ENCODE assay signal across 8 cellular contexts in genomic region chr17:40076101-40076498, GRCh38. TPM values are rescaled to one million over a fixed set of nuclear protein-coding genes. Genes with fewer than 3 reads are reported as not detected.
DNase-seq lines count a peak whose midpoint lies in the region; ATAC-seq and TF ChIP-seq lines count a peak whose summit lies in the region.
"Had no signal": no experiment of that assay in that cellular context is flagged by ENCODE, and none has a peak within 500 bp of the region (broad histone marks: within the 10 kb centered on the region; RNA-seq: fewer than 3 reads in every experiment).

No MANE protein-coding gene starts in this region.

- H3K9me3 Mint-ChIP-seq in nephron progenitor cell = no peaks in the 10 kb centered on the region
- H3K9me3 Mint-ChIP-seq: activated T-cell treated with anti-CD3 and anti-CD28 coated beads, Interleukin-2, amount 50 U/mL, for 72 hours had no signal

- no peaks in the 10 kb centered on the region for H3K9me3 ChIP-seq in hepatocyte (ENCODE audit: low read depth)
- no peaks in the 10 kb centered on the region for H3K9me3 ChIP-seq in thyroid gland

- H4K20me1 ChIP-seq in hepatocyte (ENCODE audit: insufficient read depth, poor library complexity, severe bottlenecking) = peaks cover 3% of the 10 kb centered on the region

- no peak for DNase-seq in hepatocyte (ENCODE audit: low spot score)
- no peak for DNase-seq in thyroid gland
- DNase-seq in SK-N-DZ (ENCODE audit: low spot score) = no peak
- DNase-seq in nephron progenitor cell = no peak
- DNase-seq: T1000 had no signal

- peaks cover 30% of the 10 kb centered on the region for H3K4me1 Mint-ChIP-seq in nephron progenitor cell

- no peak overlapping the region for H2AFZ ChIP-seq in hepatocyte

- ATAC-seq in GM18520 (IDR thresholded peaks at IDR 0.05; ENCODE audit: unreplicated experiment) = no peak

- no peaks in the 10 kb centered on the region for H3K27me3 Mint-ChIP-seq in nephron progenitor cell (ENCODE audit: low read depth, poor library complexity)

- no peaks in the 10 kb centered on the region for H3K36me3 Mint-ChIP-seq in nephron progenitor cell (ENCODE audit: low read depth)

- H3K9me2 ChIP-seq in hepatocyte (replicated peaks; ENCODE audit: insufficient read depth) = no peaks in the 10 kb centered on the region

- no peak overlapping the region for H3K27ac Mint-ChIP-seq in nephron progenitor cell

- H3K27me3 ChIP-seq in hepatocyte (no peaks in the 10 kb centered on the region), thyroid gland (no peaks in the 10 kb centered on the region)

- H3K36me3 ChIP-seq in hepatocyte (replicated peaks; ENCODE audit: insufficient read depth, low read depth) (no peaks in the 10 kb centered on the region), thyroid gland (no peaks in the 10 kb centered on the region)

- H3K4me3 ChIP-seq in hepatocyte (no peak overlapping the region), thyroid gland (replicated peaks in 1 of 3) (no peak overlapping the region)

- no peak overlapping the region for H3K4me3 Mint-ChIP-seq in nephron progenitor cell
- H3K4me3 Mint-ChIP-seq: activated T-cell treated with anti-CD3 and anti-CD28 coated beads, Interleukin-2, amount 50 U/mL, for 72 hours had no signal

- TF ChIP-seq CTCF in VCaP (conservative IDR thresholded peaks at IDR 0.05) (no peak), hepatocyte (IDR thresholded peaks at IDR 0.05; ENCODE audit: poor library complexity) (no peak), thyroid gland (IDR thresholded peaks at IDR 0.05) (no peak), nephron progenitor cell (IDR thresholded peaks at IDR 0.05) (no peak)

- H3K79me2 ChIP-seq in hepatocyte = peaks cover 47% of the 10 kb centered on the region

- no peak for TF ChIP-seq POLR2A in thyroid gland (IDR thresholded peaks at IDR 0.05)

- H3K4me1 ChIP-seq in hepatocyte (ENCODE audit: insufficient read depth) = peaks cover 49% of the 10 kb centered on the region
- peaks cover 53 to 63% of the 10 kb centered on the region in 2 donors for H3K4me1 ChIP-seq in thyroid gland

- H3K27ac ChIP-seq in VCaP (peak overlapping the region; percentile 94), hepatocyte (no peak overlapping the region), thyroid gland (peak overlapping the region; percentile 90 to 94 (median 93))

- intact Hi-C loops in thyroid gland (cut with DNase I) = no loop called here

- peak overlapping the region; percentile 67 for H3K4me2 ChIP-seq in hepatocyte

- whole genome bisulfite sequencing in hepatocyte (ENCODE audit: low lambda C conversion rate, missing lambda C conversion rate) = 88% methylated on average over 4 of the region's 4 CpGs
- WGBS in thyroid gland, 2 donors = 75 to 78% methylated on average over 4 of the region's 4 CpGs

RNA-seq across cellular contexts. Expression of gene THRA, which starts 13.3 kb away (rescaled TPM):
- total RNA-seq in hepatocyte = 35.3 and 40.2 TPM in 2 replicates
- polyA plus RNA-seq in hepatocyte = 20.7 and 22.5 TPM in 2 replicates
- 10 to 100 TPM; 34.0 to 52.9 (median 44.8) TPM for total RNA-seq in thyroid gland
- 20.7 and 29.0 TPM in 2 replicates for polyA plus RNA-seq in SK-N-DZ (2014; cell fraction: cytosol; rRNA removed)
- 11.1 and 12.1 TPM in 2 replicates for polyA plus RNA-seq in SK-N-DZ (2014; cell fraction: nucleus; rRNA removed)

RNA-seq across cellular contexts. Expression of gene MED24, which starts 21.9 kb away (rescaled TPM):
- total RNA-seq in hepatocyte (55.7 and 66.8 TPM in 2 replicates), thyroid gland (10 to 100 TPM; 37.1 to 68.4 (median 56.6) TPM)
- polyA plus RNA-seq in hepatocyte = 69.8 and 69.9 TPM in 2 replicates
- 71.8 and 93.7 TPM in 2 replicates for polyA plus RNA-seq in SK-N-DZ (2014; cell fraction: cytosol; rRNA removed)
- polyA plus RNA-seq in SK-N-DZ (2014; cell fraction: nucleus; rRNA removed) = 133 and 217 TPM in 2 replicates

RNA-seq across cellular contexts. Expression of gene NR1D1, which starts 24.3 kb away (rescaled TPM):
- total RNA-seq in hepatocyte (2.3 and 3.0 TPM in 2 replicates), thyroid gland (1 to 10 TPM; 3.4 to 9.9 (median 5.1) TPM)
- polyA plus RNA-seq in hepatocyte = 6.9 and 7.1 TPM in 2 replicates
- 2.2 and 2.4 TPM in 2 replicates for polyA plus RNA-seq in SK-N-DZ (2014; cell fraction: cytosol; rRNA removed)
- 1.3 and 1.4 TPM in 2 replicates for polyA plus RNA-seq in SK-N-DZ (2014; cell fraction: nucleus; rRNA removed)

RNA-seq across cellular contexts. Expression of gene MSL1, which starts 45.7 kb away (rescaled TPM):
- total RNA-seq in hepatocyte (71.9 and 81.6 TPM in 2 replicates), thyroid gland (100 to 1,000 TPM in 1 of 4 donors, 10 to 100 TPM in 3; 69.9 to 101 (median 80.4) TPM)
- 26.7 and 31.4 TPM in 2 replicates for polyA plus RNA-seq in hepatocyte
- 56.4 and 63.1 TPM in 2 replicates for polyA plus RNA-seq in SK-N-DZ (2014; cell fraction: cytosol; rRNA removed)
- polyA plus RNA-seq in SK-N-DZ (2014; cell fraction: nucleus; rRNA removed) = 122 and 188 TPM in 2 replicates
